Comparison of ENCODE assay signal across 27 cellular contexts in genomic region chr6:36177166-36177565, GRCh38. TPM values are rescaled to one million over a fixed set of nuclear protein-coding genes. Genes with fewer than 3 reads are reported as not detected.
DNase-seq lines count a peak whose midpoint lies in the region; ATAC-seq and TF ChIP-seq lines count a peak whose summit lies in the region.
"Had no signal": no experiment of that assay in that cellular context is flagged by ENCODE, and none has a peak within 500 bp of the region (broad histone marks: within the 10 kb centered on the region; RNA-seq: fewer than 3 reads in every experiment).

No MANE protein-coding gene starts in this region.

- peaks cover 19% of the 10 kb centered on the region for H3K9me3 Mint-ChIP-seq in activated CD8-positive, alpha-beta T cell treated with anti-CD3 and anti-CD28 coated beads for 36 hours

- POLR2A ChIA-PET in activated CD8-positive, alpha-beta T cell treated with anti-CD3 and anti-CD28 coated beads for 36 hours (lab: Charles Lee): no interaction called here

- H3K27me3 Mint-ChIP-seq in activated CD8-positive, alpha-beta T cell treated with anti-CD3 and anti-CD28 coated beads for 36 hours: no peaks in the 10 kb centered on the region
- H3K27me3 Mint-ChIP-seq: stimulated activated memory B cell treated with anti-CD40 and anti-IgM and Interleukin-4, amounts not matched to agents 10 μg/mL and 1 μg/mL and 100 μg/mL, for 72 hours had no signal

- H3K4me3 Mint-ChIP-seq in activated CD8-positive, alpha-beta T cell treated with anti-CD3 and anti-CD28 coated beads for 36 hours: no peak overlapping the region
- H3K4me3 Mint-ChIP-seq: GM23338; nephron progenitor cell; stimulated activated memory B cell treated with anti-CD40 and anti-IgM and Interleukin-4, amounts not matched to agents 10 μg/mL and 1 μg/mL and 100 μg/mL, for 72 hours had no signal

- DNase-seq in activated CD4-positive, alpha-beta T cell treated with anti-CD3 and anti-CD28 coated beads for 48 hours: peak; percentile 30
- no peak for DNase-seq in activated CD4-positive, alpha-beta T cell treated with anti-CD3 and anti-CD28 coated beads, Interleukin-2, amount 50 U/mL, for 4 hours
- peak; percentile 50 for DNase-seq in ACHN
- peak; percentile 58 for DNase-seq in activated CD8-positive, alpha-beta T cell treated with anti-CD3 and anti-CD28 coated beads for 36 hours
- peak; percentile 3 for DNase-seq in kidney glomerular epithelial cell (lab: John Stamatoyannopoulos, UW)
- DNase-seq in SKM-1 (lab: John Stamatoyannopoulos, UW; ENCODE audit: unreplicated experiment): no peak
- no peak for DNase-seq in NCI-H187 treated with DMSO at 0.1 percent for 48 hours (lab: John Stamatoyannopoulos, UW)
- DNase-seq: activated CD4-positive, alpha-beta T cell treated with anti-CD3 and anti-CD28 coated beads for 1 hour; Calu3; DMS79; effector CD8-positive, alpha-beta T cell; hippocampal formation; left cardiac atrium; MM.1S; mucosa of descending colon; NCI-H1105 treated with DMSO at 0.1 percent for 48 hours; NCI-H1930; NCI-H524; nephron progenitor cell; PC-9; Right ventricle myocardium superior; T-helper 2 cell had no signal

- H3K36me3 Mint-ChIP-seq in activated CD8-positive, alpha-beta T cell treated with anti-CD3 and anti-CD28 coated beads for 36 hours (ENCODE audit: low read depth): peaks cover 21% of the 10 kb centered on the region

- peaks cover 8% of the 10 kb centered on the region for H3K4me1 Mint-ChIP-seq in activated CD8-positive, alpha-beta T cell treated with anti-CD3 and anti-CD28 coated beads for 36 hours (ENCODE audit: low read depth)
- H3K4me1 Mint-ChIP-seq: GM23338; nephron progenitor cell; stimulated activated memory B cell treated with anti-CD40 and anti-IgM and Interleukin-4, amounts not matched to agents 10 μg/mL and 1 μg/mL and 100 μg/mL, for 72 hours had no signal

- ATAC-seq in activated CD8-positive, alpha-beta T cell treated with anti-CD3 and anti-CD28 coated beads for 36 hours: peak; percentile 85
- ATAC-seq in HG03039 (IDR thresholded peaks at IDR 0.05; ENCODE audit: unreplicated experiment): no peak
- ATAC-seq: GM23338; K562; left cardiac atrium; mucosa of descending colon; SK-N-SH treated with all-trans-retinoic acid at 6 μM for 48 hours; stimulated activated memory B cell treated with anti-CD40 and anti-IgM and Interleukin-4, amounts not matched to agents 10 μg/mL and 1 μg/mL and 100 μg/mL, for 72 hours had no signal

- TF ChIP-seq CTCF in activated CD8-positive, alpha-beta T cell treated with anti-CD3 and anti-CD28 coated beads for 36 hours (IDR thresholded peaks at IDR 0.05): no peak

- peak overlapping the region; percentile 57 for H3K27ac Mint-ChIP-seq in activated CD8-positive, alpha-beta T cell treated with anti-CD3 and anti-CD28 coated beads for 36 hours
- H3K27ac Mint-ChIP-seq: GM23338; nephron progenitor cell; stimulated activated memory B cell treated with anti-CD40 and anti-IgM and Interleukin-4, amounts not matched to agents 10 μg/mL and 1 μg/mL and 100 μg/mL, for 72 hours had no signal

- CTCF ChIA-PET in activated CD8-positive, alpha-beta T cell treated with anti-CD3 and anti-CD28 coated beads for 36 hours (lab: Charles Lee): no interaction called here

- intact Hi-C loops in activated CD8-positive, alpha-beta T cell treated with anti-CD3 and anti-CD28 coated beads for 36 hours (cut with micrococcal nuclease): no loop called here

- in situ Hi-C loops in ACHN (cut with HindIII; ENCODE audit: low pct_ligation_motif_present, low pct_unique_long_range_greater_than_20kb, low sequenced_read_pairs): no loop called here

RNA-seq across cellular contexts. Expression of gene BRPF3, which starts 19.4 kb away (rescaled TPM):
- total RNA-seq in activated CD8-positive, alpha-beta T cell treated with anti-CD3 and anti-CD28 coated beads for 36 hours: 10 to 100 TPM; 15.1 to 20.9 TPM

RNA-seq across cellular contexts. Expression of gene MAPK13, which starts 46.9 kb away (rescaled TPM):
- total RNA-seq in activated CD8-positive, alpha-beta T cell treated with anti-CD3 and anti-CD28 coated beads for 36 hours: 10 to 100 TPM; 60.4 to 60.9 TPM

Comparison
In these comparisons a context has a peak if more than half of its experiments do, and no peak if none do; other contexts are left out.
1. DNase-seq: peak in activated CD4-positive, alpha-beta T cell treated with anti-CD3 and anti-CD28 coated beads for 48 hours (single experiment), ACHN (single experiment), activated CD8-positive, alpha-beta T cell treated with anti-CD3 and anti-CD28 coated beads for 36 hours (single experiment) and kidney glomerular epithelial cell (single experiment); none in activated CD4-positive, alpha-beta T cell treated with anti-CD3 and anti-CD28 coated beads, Interleukin-2, amount 50 U/mL, for 4 hours (0 of 2), SKM-1 (single experiment) and NCI-H187 treated with DMSO at 0.1 percent for 48 hours (single experiment).